Comparison of ENCODE assay signal across 1 cellular context in genomic region chr6:111601875-111602274, GRCh38.
TF ChIP-seq lines count a peak whose summit lies in the region.

No MANE protein-coding gene starts in this region.

TF ChIP-seq in SK-N-SH, 30 proteins besides CTCF, POLR2A, EP300 and RAD21 (continued from another document):
- no peak for TF ChIP-seq REST (IDR thresholded peaks at IDR 0.05; ENCODE audit: low read depth, low read length)
